9 cellular contexts compared by ENCODE assay signal in the genomic region with DNA sequence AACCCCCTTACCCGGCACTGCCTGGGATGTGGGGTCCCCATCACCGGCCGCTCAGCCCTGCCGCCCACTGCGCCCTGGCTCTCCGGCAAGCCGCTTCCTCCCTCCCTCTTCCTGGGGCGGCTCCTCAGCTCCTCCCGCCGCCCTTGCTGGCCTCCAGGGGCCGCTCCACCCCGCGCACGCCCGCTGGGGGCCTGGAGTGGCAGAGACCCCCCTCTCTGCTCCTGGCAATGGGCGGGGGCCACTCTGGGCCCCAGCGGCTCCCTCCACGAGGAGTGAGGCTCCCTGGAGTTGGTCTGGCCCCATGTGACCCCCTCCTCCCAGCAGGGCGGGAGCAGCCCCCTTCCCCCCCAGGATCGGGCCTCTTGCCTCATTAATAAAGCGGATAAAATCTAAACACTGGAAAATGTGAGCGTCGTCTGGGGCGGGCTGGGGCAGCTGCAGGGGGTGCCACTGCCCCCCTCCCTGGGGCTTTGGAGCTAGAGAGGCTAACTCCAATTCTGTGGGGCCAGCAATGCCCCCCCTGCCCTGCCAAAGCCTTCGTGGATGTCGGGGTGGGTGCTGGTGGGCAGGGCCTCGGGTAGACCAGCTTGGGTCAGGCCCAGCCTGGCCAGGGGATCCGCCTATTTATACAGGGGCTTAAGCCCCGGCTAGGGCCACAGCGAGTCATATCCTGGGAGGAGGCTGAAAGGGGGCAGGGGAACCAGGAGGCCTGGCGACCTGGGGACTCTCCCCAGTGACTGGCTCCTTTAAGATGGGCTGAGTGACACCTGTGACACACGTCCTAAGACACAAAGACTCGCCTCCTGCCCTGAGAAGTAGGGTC. TPM values are rescaled to one million over a fixed set of nuclear protein-coding genes. Genes with fewer than 3 reads are reported as not detected.
A peak's percentile ranks its signal among the peaks of the same experiment; 100 is the strongest.
DNase-seq lines count a peak whose midpoint lies in the region; ATAC-seq and TF ChIP-seq lines count a peak whose summit lies in the region.
"Had no signal": no experiment of that assay in that cellular context is flagged by ENCODE, and none has a peak within 500 bp of the region (broad histone marks: within the 10 kb centered on the region; RNA-seq: fewer than 3 reads in every experiment).

A gene with protein sequence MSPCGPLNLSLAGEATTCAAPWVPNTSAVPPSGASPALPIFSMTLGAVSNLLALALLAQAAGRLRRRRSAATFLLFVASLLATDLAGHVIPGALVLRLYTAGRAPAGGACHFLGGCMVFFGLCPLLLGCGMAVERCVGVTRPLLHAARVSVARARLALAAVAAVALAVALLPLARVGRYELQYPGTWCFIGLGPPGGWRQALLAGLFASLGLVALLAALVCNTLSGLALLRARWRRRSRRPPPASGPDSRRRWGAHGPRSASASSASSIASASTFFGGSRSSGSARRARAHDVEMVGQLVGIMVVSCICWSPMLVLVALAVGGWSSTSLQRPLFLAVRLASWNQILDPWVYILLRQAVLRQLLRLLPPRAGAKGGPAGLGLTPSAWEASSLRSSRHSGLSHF (minus strand): TSS at position 104 of the 823 bp plus-strand sequence. CDS start 1,034 bp downstream, outside the sequence.

- no peak within 1 kb of the TSS for H3K27ac ChIP-seq in CD8-positive, alpha-beta memory T cell (ENCODE audit: low read depth, low read length)

- H3K27me3 ChIP-seq in CD8-positive, alpha-beta memory T cell (ENCODE audit: insufficient read depth, low read length, poor library complexity, severe bottlenecking): peaks cover 23% of the 10 kb centered on the region
- peaks cover 14% of the 10 kb centered on the region for H3K27me3 ChIP-seq in kidney epithelial cell (ENCODE audit: control insufficient read depth, insufficient read depth, low read length)

- intact Hi-C loops in activated T-helper 1 cell treated with anti-CD3 and anti-CD28 coated beads, Interleukin-12 subunit alpha, Interleukin-12 subunit beta, Interleukin-2, Interleukin-4 antibody, amounts not matched to agents 30 ng/mL and 10 ng/mL and 1 ng/mL, durations not matched to agents 14 hours and 24 hours and 36 hours (cut with micrococcal nuclease): loop anchor here (5.0 kb wide), 1 partner anchor 338 kb away; a partner anchor contains a TSS

- H3K27me3 Mint-ChIP-seq in CD8-positive, alpha-beta memory T cell: peaks cover 19 to 25% of the 10 kb centered on the region in 2 donors
- H3K27me3 Mint-ChIP-seq in activated T-helper 1 cell treated with anti-CD3 and anti-CD28 coated beads, Interleukin-12 subunit alpha, Interleukin-12 subunit beta, Interleukin-2, Interleukin-4 antibody, amounts not matched to agents 30 ng/mL and 10 ng/mL and 1 ng/mL, durations not matched to agents 14 hours and 24 hours and 36 hours (ENCODE audit: insufficient read depth): peaks cover 17% of the 10 kb centered on the region

- no peak within 1 kb of the TSS for H3K4me3 ChIP-seq in CD8-positive, alpha-beta memory T cell (ENCODE audit: low read length)
- H3K4me3 ChIP-seq in kidney epithelial cell (ENCODE audit: low read depth, low read length): no peak within 1 kb of the TSS

- peak within 1 kb of the TSS in 6 of 8 donors; percentile 16 to 64 (median 56) for H3K27ac Mint-ChIP-seq in CD8-positive, alpha-beta memory T cell
- peak within 1 kb of the TSS; percentile 40 for H3K27ac Mint-ChIP-seq in activated T-helper 1 cell treated with anti-CD3 and anti-CD28 coated beads, Interleukin-12 subunit alpha, Interleukin-12 subunit beta, Interleukin-2, Interleukin-4 antibody, amounts not matched to agents 30 ng/mL and 10 ng/mL and 1 ng/mL, durations not matched to agents 14 hours and 24 hours and 36 hours

- peak within 1 kb of the TSS; percentile 23 to 64 (median 44) for H3K4me3 Mint-ChIP-seq in CD8-positive, alpha-beta memory T cell
- H3K4me3 Mint-ChIP-seq in activated T-helper 1 cell treated with anti-CD3 and anti-CD28 coated beads, Interleukin-12 subunit alpha, Interleukin-12 subunit beta, Interleukin-2, Interleukin-4 antibody, amounts not matched to agents 30 ng/mL and 10 ng/mL and 1 ng/mL, durations not matched to agents 14 hours and 24 hours and 36 hours: peak within 1 kb of the TSS; percentile 50

- H3K4me1 ChIP-seq in CD8-positive, alpha-beta memory T cell (ENCODE audit: insufficient read depth, low read length): peaks cover 33% of the 10 kb centered on the region

- POLR2A ChIA-PET in CD8-positive, alpha-beta memory T cell (lab: Charles Lee): no interaction called here

- H3K36me3 Mint-ChIP-seq in CD8-positive, alpha-beta memory T cell: peaks cover 0 to 19% (median 7%) of the 10 kb centered on the region in 3 donors
- H3K36me3 Mint-ChIP-seq in activated T-helper 1 cell treated with anti-CD3 and anti-CD28 coated beads, Interleukin-12 subunit alpha, Interleukin-12 subunit beta, Interleukin-2, Interleukin-4 antibody, amounts not matched to agents 30 ng/mL and 10 ng/mL and 1 ng/mL, durations not matched to agents 14 hours and 24 hours and 36 hours (ENCODE audit: low read depth): peaks cover 6% of the 10 kb centered on the region

- peaks cover 20 to 46% (median 30%) of the 10 kb centered on the region in 3 donors for H3K4me1 Mint-ChIP-seq in CD8-positive, alpha-beta memory T cell
- H3K4me1 Mint-ChIP-seq in activated T-helper 1 cell treated with anti-CD3 and anti-CD28 coated beads, Interleukin-12 subunit alpha, Interleukin-12 subunit beta, Interleukin-2, Interleukin-4 antibody, amounts not matched to agents 30 ng/mL and 10 ng/mL and 1 ng/mL, durations not matched to agents 14 hours and 24 hours and 36 hours (ENCODE audit: low read depth): peaks cover 31% of the 10 kb centered on the region

- ATAC-seq in GM18870 (IDR thresholded peaks at IDR 0.05; ENCODE audit: unreplicated experiment): no peak

- no peaks in the 10 kb centered on the region for H3K9me3 Mint-ChIP-seq in CD8-positive, alpha-beta memory T cell
- H3K9me3 Mint-ChIP-seq in activated T-helper 1 cell treated with anti-CD3 and anti-CD28 coated beads, Interleukin-12 subunit alpha, Interleukin-12 subunit beta, Interleukin-2, Interleukin-4 antibody, amounts not matched to agents 30 ng/mL and 10 ng/mL and 1 ng/mL, durations not matched to agents 14 hours and 24 hours and 36 hours: no peaks in the 10 kb centered on the region

- CTCF ChIA-PET in CD8-positive, alpha-beta memory T cell (lab: Charles Lee): interaction anchor here (0.7 to 1.1 kb wide), 4 partner anchors 9 to 339 kb away, joined by 3 to 4 read pairs (median 3); a partner anchor contains a TSS

- H3K36me3 ChIP-seq in CD8-positive, alpha-beta memory T cell (ENCODE audit: insufficient read depth, low read length): no peaks in the 10 kb centered on the region
- H3K36me3 ChIP-seq in kidney epithelial cell (ENCODE audit: control insufficient read depth, insufficient read depth, low read length): peaks cover 4% of the 10 kb centered on the region

- no peaks in the 10 kb centered on the region for H3K9me3 ChIP-seq in CD8-positive, alpha-beta memory T cell (ENCODE audit: low read length)

- peak; percentile 52 for TF ChIP-seq CTCF in kidney epithelial cell (IDR thresholded peaks at IDR 0.05; ENCODE audit: insufficient read depth, low read length, poor library complexity, severe bottlenecking)

- no peak for DNase-seq in CD8-positive, alpha-beta memory T cell
- DNase-seq in HT1080 (ENCODE audit: low read depth) (peak; percentile 49), kidney epithelial cell (ENCODE audit: low read depth) (no peak), HCEC 1CT (no peak), NCI-H2107 treated with DMSO at 0.1 percent for 48 hours (lab: John Stamatoyannopoulos, UW; ENCODE audit: unreplicated experiment) (no peak), NCI-H1694 (lab: John Stamatoyannopoulos, UW) (no peak)
- peak; percentile 22 for DNase-seq in activated T-helper 1 cell treated with anti-CD3 and anti-CD28 coated beads, Interleukin-12 subunit alpha, Interleukin-12 subunit beta, Interleukin-2, Interleukin-4 antibody, amounts not matched to agents 30 ng/mL and 10 ng/mL and 1 ng/mL, durations not matched to agents 14 hours and 24 hours and 36 hours (ENCODE audit: low spot score)

RNA-seq across cellular contexts. Expression of the gene that starts here (rescaled TPM):
- total RNA-seq in CD8-positive, alpha-beta memory T cell: not detected
- polyA plus RNA-seq in CD8-positive, alpha-beta memory T cell: not detected
- total RNA-seq in HT1080 (2014; rRNA removed; shearing (Covaris generic)): 0.37 and 0.43 TPM in 2 replicates
- 0.05 TPM in 1 of 2 replicates, not detected in the other for polyA plus RNA-seq in HT1080 (2015; cell fraction: cytosol; rRNA removed)
- not detected in 2 replicates for polyA plus RNA-seq in HT1080 (2015; cell fraction: nucleus; rRNA removed)
- 0.44 and 0.78 TPM in 2 replicates for total RNA-seq in activated T-helper 1 cell treated with anti-CD3 and anti-CD28 coated beads, Interleukin-12 subunit alpha, Interleukin-12 subunit beta, Interleukin-2, Interleukin-4 antibody, amounts not matched to agents 30 ng/mL and 10 ng/mL and 1 ng/mL, durations not matched to agents 14 hours and 24 hours and 36 hours
- total RNA-seq in kidney epithelial cell: 5.5 and 6.9 TPM in 2 replicates
- total RNA-seq: mononuclear cell had no signal

Comparison
In these comparisons a context has a peak if more than half of its experiments do, and no peak if none do; other contexts are left out.
1. Peak in DNase-seq in HT1080; RNA of the gene not detected or under 1 TPM.
2. Peak in DNase-seq in activated T-helper 1 cell treated with anti-CD3 and anti-CD28 coated beads, Interleukin-12 subunit alpha, Interleukin-12 subunit beta, Interleukin-2, Interleukin-4 antibody, amounts not matched to agents 30 ng/mL and 10 ng/mL and 1 ng/mL, durations not matched to agents 14 hours and 24 hours and 36 hours; RNA of the gene not detected or under 1 TPM.